11 cellular contexts compared by ENCODE assay signal in the genomic region with DNA sequence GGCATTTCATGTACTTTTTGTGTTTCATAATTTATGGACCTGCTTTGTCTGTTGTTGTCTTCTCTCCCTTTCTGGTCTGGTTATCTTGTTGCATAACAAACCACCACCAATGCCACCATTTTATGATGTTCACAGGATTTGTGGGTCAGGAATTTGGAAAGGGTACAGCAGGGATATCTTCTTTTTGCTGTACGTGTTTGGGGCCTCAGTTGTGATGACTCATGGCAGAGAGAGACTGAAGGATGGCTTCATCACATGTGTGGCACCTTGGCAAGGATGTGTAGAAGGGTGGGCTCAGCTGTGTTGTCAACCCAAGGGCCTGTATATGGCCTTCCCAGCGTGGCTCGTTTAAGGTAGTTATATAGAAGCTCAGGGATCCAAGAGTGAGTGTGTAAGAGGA.
DNase-seq lines count a peak whose midpoint lies in the region; ATAC-seq and TF ChIP-seq lines count a peak whose summit lies in the region.
"Had no signal": no experiment of that assay in that cellular context is flagged by ENCODE, and none has a peak within 500 bp of the region (broad histone marks: within the 10 kb centered on the region; RNA-seq: fewer than 3 reads in every experiment).

No MANE protein-coding gene starts in this region.

- no peak for DNase-seq in activated naive CD4-positive, alpha-beta T cell treated with Interleukin-2 at 50 U/mL for 16 hours
- DNase-seq in OCI-M1 (lab: John Stamatoyannopoulos, UW): peak; percentile 44
- peak; percentile 37 to 50 for DNase-seq in erythroblast (lab: John Stamatoyannopoulos, UW)
- DNase-seq in stimulated activated effector memory CD8-positive, alpha-beta T cell treated with anti-CD3 and anti-CD28 coated beads, Interleukin-12 subunit alpha, Interleukin-12 subunit beta, amount 100 ng/mL, for 72 hours (ENCODE audit: low spot score in 2 of 2): no peak
- no peak for DNase-seq in stimulated activated CD8-positive, alpha-beta memory T cell treated with anti-CD3 and anti-CD28 coated beads, Interleukin-4, amount 100 ng/mL, for 48 hours
- DNase-seq in NCI-H446 treated with DMSO at 0.1 percent for 48 hours (lab: John Stamatoyannopoulos, UW): no peak
- DNase-seq: activated CD8-positive, alpha-beta memory T cell treated with anti-CD3 and anti-CD28 coated beads for 24 hours; NCI-H1930 had no signal

- H3K27ac Mint-ChIP-seq in activated naive CD4-positive, alpha-beta T cell treated with anti-CD3 and anti-CD28 coated beads, Interleukin-2, amount 50 U/mL, for 24 hours: peak overlapping the region; percentile 41
- no peak overlapping the region for H3K27ac Mint-ChIP-seq in stimulated activated effector memory CD8-positive, alpha-beta T cell treated with anti-CD3 and anti-CD28 coated beads, Interleukin-12 subunit alpha, Interleukin-12 subunit beta, amount 100 ng/mL, for 72 hours
- H3K27ac Mint-ChIP-seq: GM23338 had no signal

- no peaks in the 10 kb centered on the region for H3K27me3 Mint-ChIP-seq in activated naive CD4-positive, alpha-beta T cell treated with anti-CD3 and anti-CD28 coated beads, Interleukin-2, amount 50 U/mL, for 24 hours

- no peak for TF ChIP-seq POLR2A in erythroblast (IDR thresholded peaks at IDR 0.05; ENCODE audit: low read length)

- no peaks in the 10 kb centered on the region for H3K9me3 Mint-ChIP-seq in activated naive CD4-positive, alpha-beta T cell treated with anti-CD3 and anti-CD28 coated beads, Interleukin-2, amount 50 U/mL, for 24 hours
- no peaks in the 10 kb centered on the region for H3K9me3 Mint-ChIP-seq in stimulated activated effector memory CD8-positive, alpha-beta T cell treated with anti-CD3 and anti-CD28 coated beads, Interleukin-12 subunit alpha, Interleukin-12 subunit beta, amount 100 ng/mL, for 72 hours

- peaks cover 3% of the 10 kb centered on the region for H3K36me3 Mint-ChIP-seq in activated naive CD4-positive, alpha-beta T cell treated with anti-CD3 and anti-CD28 coated beads, Interleukin-2, amount 50 U/mL, for 24 hours
- H3K36me3 Mint-ChIP-seq in stimulated activated effector memory CD8-positive, alpha-beta T cell treated with anti-CD3 and anti-CD28 coated beads, Interleukin-12 subunit alpha, Interleukin-12 subunit beta, amount 100 ng/mL, for 72 hours: no peaks in the 10 kb centered on the region

- no peak overlapping the region for H3K4me3 Mint-ChIP-seq in activated naive CD4-positive, alpha-beta T cell treated with anti-CD3 and anti-CD28 coated beads, Interleukin-2, amount 50 U/mL, for 24 hours
- peak overlapping the region; percentile 32 for H3K4me3 Mint-ChIP-seq in stimulated activated effector memory CD8-positive, alpha-beta T cell treated with anti-CD3 and anti-CD28 coated beads, Interleukin-12 subunit alpha, Interleukin-12 subunit beta, amount 100 ng/mL, for 72 hours
- H3K4me3 Mint-ChIP-seq: GM23338 had no signal

- peaks cover 50% of the 10 kb centered on the region for H3K4me1 Mint-ChIP-seq in activated naive CD4-positive, alpha-beta T cell treated with anti-CD3 and anti-CD28 coated beads, Interleukin-2, amount 50 U/mL, for 24 hours
- H3K4me1 Mint-ChIP-seq in stimulated activated effector memory CD8-positive, alpha-beta T cell treated with anti-CD3 and anti-CD28 coated beads, Interleukin-12 subunit alpha, Interleukin-12 subunit beta, amount 100 ng/mL, for 72 hours: peaks cover 41% of the 10 kb centered on the region

- peak; percentile 57 for ATAC-seq in stimulated activated effector memory CD8-positive, alpha-beta T cell treated with anti-CD3 and anti-CD28 coated beads, Interleukin-12 subunit alpha, Interleukin-12 subunit beta, amount 100 ng/mL, for 72 hours
- ATAC-seq in HG02798 (IDR thresholded peaks at IDR 0.05; ENCODE audit: poor library complexity, unreplicated experiment): no peak
- ATAC-seq: GM23338 had no signal

Comparison
In these comparisons a context has a peak if more than half of its experiments do, and no peak if none do; other contexts are left out.
1. DNase-seq: peak in OCI-M1 (single experiment) and erythroblast (2 of 2); none in activated naive CD4-positive, alpha-beta T cell treated with Interleukin-2 at 50 U/mL for 16 hours (single experiment), stimulated activated effector memory CD8-positive, alpha-beta T cell treated with anti-CD3 and anti-CD28 coated beads, Interleukin-12 subunit alpha, Interleukin-12 subunit beta, amount 100 ng/mL, for 72 hours (0 of 2), stimulated activated CD8-positive, alpha-beta memory T cell treated with anti-CD3 and anti-CD28 coated beads, Interleukin-4, amount 100 ng/mL, for 48 hours (single experiment) and NCI-H446 treated with DMSO at 0.1 percent for 48 hours (single experiment).